In genomic region chr3:136070334-136070733, GRCh38 we compare ENCODE assay signal across 11 cellular contexts.
DNase-seq lines count a peak whose midpoint lies in the region; ATAC-seq and TF ChIP-seq lines count a peak whose summit lies in the region.
"Had no signal": no experiment of that assay in that cellular context is flagged by ENCODE, and none has a peak within 500 bp of the region (broad histone marks: within the 10 kb centered on the region; RNA-seq: fewer than 3 reads in every experiment).

No MANE protein-coding gene starts in this region.

- peak; percentile 18 for DNase-seq in HK-2 (ENCODE audit: unreplicated experiment)
- DNase-seq in glomerular visceral epithelial cell (ENCODE audit: extremely low spot score), result peak; percentile 81
- no peak for DNase-seq in NCI-H146 treated with DMSO at 0.1 percent for 48 hours (lab: John Stamatoyannopoulos, UW; ENCODE audit: unreplicated experiment)
- no peak for DNase-seq in testis
- DNase-seq: activated CD4-positive, alpha-beta T cell treated with anti-CD3 and anti-CD28 coated beads, Interleukin-2, amount 10 ng/mL, durations not matched to agents 7 days and 5 days; NCI-H1436 treated with DMSO at 0.1 percent for 48 hours; stimulated activated naive CD8-positive, alpha-beta T cell treated with anti-CD3 and anti-CD28 coated beads, Interleukin-15, Interleukin-2, amounts not matched to agents 100 U/mL and 50 U/mL, for 24 hours had no signal

- WGBS in testis, 2 donors, result 59 to 76% methylated on average over 3 of the region's 3 CpGs

- peaks cover 0 to 17% (median 9%) of the 10 kb centered on the region in 5 donors for H3K4me1 ChIP-seq in subcutaneous abdominal adipose tissue (ENCODE audit: control insufficient read depth in 5 of 5, insufficient read depth in 5 of 5, low read length in 5 of 5)
- peaks cover 16% of the 10 kb centered on the region for H3K4me1 ChIP-seq in testis

- TF ChIP-seq POLR2A in GM18505 (IDR thresholded peaks at IDR 0.05; ENCODE audit: borderline replicate concordance, extremely low read depth, insufficient read depth, insufficient read length), result no peak
- TF ChIP-seq POLR2A in testis (IDR thresholded peaks at IDR 0.05), result no peak

- H3K4me3 ChIP-seq in subcutaneous abdominal adipose tissue (ENCODE audit: low read depth in 1 of 5, low read length in 5 of 5) (no peak overlapping the region), testis (no peak overlapping the region)

- no peaks in the 10 kb centered on the region for H3K9me3 ChIP-seq in subcutaneous abdominal adipose tissue (ENCODE audit: control insufficient read depth in 5 of 5, low read length in 5 of 5)
- no peaks in the 10 kb centered on the region for H3K9me3 ChIP-seq in testis

- ATAC-seq in GM18505 (IDR thresholded peaks at IDR 0.05; ENCODE audit: unreplicated experiment) (no peak), HG03520 (IDR thresholded peaks at IDR 0.05; ENCODE audit: unreplicated experiment) (no peak)
- ATAC-seq: stimulated activated naive CD8-positive, alpha-beta T cell treated with anti-CD3 and anti-CD28 coated beads, Interleukin-15, Interleukin-2, amounts not matched to agents 100 U/mL and 50 U/mL, for 24 hours had no signal

- H3K9ac ChIP-seq in subcutaneous abdominal adipose tissue (ENCODE audit: low read length in 5 of 5), result no peak overlapping the region

- intact Hi-C loops in testis (cut with DNase I; ENCODE audit: low total_unique reads), result loop anchor here (10.0 kb wide), 2 partner anchors 124 to 944 kb away; partner anchors contain the start of gene MSL2

- H3K36me3 ChIP-seq in subcutaneous abdominal adipose tissue (ENCODE audit: control insufficient read depth in 5 of 5, insufficient read depth in 5 of 5, low read length in 5 of 5), result peaks cover 0 to 5% (median 0%) of the 10 kb centered on the region in 5 donors
- no peaks in the 10 kb centered on the region for H3K36me3 ChIP-seq in testis (ENCODE audit: low read depth, missing control alignments)

- no peaks in the 10 kb centered on the region for H3K27me3 ChIP-seq in subcutaneous abdominal adipose tissue (ENCODE audit: control insufficient read depth in 5 of 5, insufficient read depth in 4 of 5, low read length in 5 of 5)
- H3K27me3 ChIP-seq in testis, result no peaks in the 10 kb centered on the region

- H3K27ac ChIP-seq in VCaP, result peak overlapping the region; percentile 73
- H3K27ac ChIP-seq in subcutaneous abdominal adipose tissue (ENCODE audit: low read depth, low read length), result peak overlapping the region; percentile 66
- peak overlapping the region in 1 of 2 donors; percentile 47 for H3K27ac ChIP-seq in testis

- TF ChIP-seq CTCF in VCaP (conservative IDR thresholded peaks at IDR 0.05), result no peak
- no peak for TF ChIP-seq CTCF in testis (IDR thresholded peaks at IDR 0.05)

Comparison
In these comparisons a context has a peak if more than half of its experiments do, and no peak if none do; other contexts are left out.
1. DNase-seq: peak in HK-2 (single experiment) and glomerular visceral epithelial cell (single experiment); none in NCI-H146 treated with DMSO at 0.1 percent for 48 hours (single experiment) and testis (single experiment).